In the genomic region with DNA sequence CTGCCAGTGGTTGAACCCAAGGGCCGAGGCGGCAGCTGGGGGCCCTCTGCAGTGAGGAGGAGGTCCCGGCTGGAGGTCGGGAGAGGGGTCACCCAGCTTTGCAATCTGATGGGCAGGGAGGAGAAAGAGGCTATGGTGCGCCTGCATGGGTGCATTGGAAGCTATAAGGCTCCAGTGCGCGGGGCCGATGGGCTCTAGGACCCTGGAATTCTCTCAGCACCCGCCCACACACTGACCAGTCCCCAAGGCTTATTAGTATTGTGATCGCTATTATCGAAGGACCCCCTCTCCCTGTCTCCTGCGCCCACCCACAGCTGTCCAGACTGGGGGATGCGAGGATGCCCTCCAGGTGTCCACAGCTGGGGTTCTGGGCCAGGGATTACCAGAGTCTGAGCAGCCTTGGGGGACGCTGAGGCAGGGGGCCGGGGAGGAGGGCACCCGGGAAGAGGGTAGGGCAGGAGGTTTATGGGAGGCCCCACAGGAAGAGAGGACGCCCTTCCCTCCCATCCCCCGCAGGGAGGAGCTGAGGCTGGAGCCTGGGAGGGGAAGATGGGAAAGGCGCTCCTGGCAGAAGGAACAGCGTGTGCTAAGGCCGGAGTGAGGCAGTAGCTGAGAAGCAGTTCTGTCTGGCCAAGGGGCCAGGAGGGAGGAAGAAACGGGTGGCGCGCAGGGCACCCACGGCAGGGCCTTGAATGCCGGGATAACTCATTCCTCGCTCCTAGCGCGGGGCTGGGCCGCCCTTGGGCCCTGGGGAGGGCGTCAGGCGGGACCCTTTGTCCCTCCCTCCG, we compare ENCODE assay signal across 9 cellular contexts. TPM values are rescaled to one million over a fixed set of nuclear protein-coding genes. Genes with fewer than 3 reads are reported as not detected.
DNase-seq lines count a peak whose midpoint lies in the region; ATAC-seq and TF ChIP-seq lines count a peak whose summit lies in the region.
"Had no signal": no experiment of that assay in that cellular context is flagged by ENCODE, and none has a peak within 500 bp of the region (broad histone marks: within the 10 kb centered on the region; RNA-seq: fewer than 3 reads in every experiment).

No MANE protein-coding gene starts in this region.

- H3K4me1 ChIP-seq in liver (ENCODE audit: control insufficient read depth in 4 of 4, insufficient read depth in 4 of 4, low read length in 3 of 4) (peaks cover 0 to 7% (median 4%) of the 10 kb centered on the region in 4 donors), tibial artery (peaks cover 0 to 24% (median 13%) of the 10 kb centered on the region in 4 donors), A673 (ENCODE audit: insufficient read depth, low read length, poor library complexity, severe bottlenecking) (peaks cover 8% of the 10 kb centered on the region)

- no peak for TF ChIP-seq CTCF in choroid plexus epithelial cell (conservative IDR thresholded peaks at IDR 0.05; ENCODE audit: low read depth, low read length)
- no peak for TF ChIP-seq CTCF in liver (IDR thresholded peaks at IDR 0.05; ENCODE audit: low read depth, low read length, missing input control)
- no peak for TF ChIP-seq CTCF in tibial artery (IDR thresholded peaks at IDR 0.05)
- no peak for TF ChIP-seq CTCF in A673 (conservative IDR thresholded peaks at IDR 0.05; ENCODE audit: low read depth, low read length)

- H3K4me3 ChIP-seq in choroid plexus epithelial cell (ENCODE audit: low read depth, low read length) = peak overlapping the region; percentile 54
- H3K4me3 ChIP-seq in liver (ENCODE audit: low read depth in 1 of 3, low read length in 3 of 3) = peak overlapping the region in 1 of 3 donors; percentile 39
- peak overlapping the region; percentile 47 to 56 for H3K4me3 ChIP-seq in tibial artery
- no peak overlapping the region for H3K4me3 ChIP-seq in A673 (ENCODE audit: low read depth, low read length, poor library complexity, severe bottlenecking)

- no peak overlapping the region for H3K9ac ChIP-seq in liver (ENCODE audit: low read depth in 1 of 2, low read length in 2 of 2)

- ATAC-seq in GM18861 (IDR thresholded peaks at IDR 0.05; ENCODE audit: unreplicated experiment) (no peak), HG02588 (IDR thresholded peaks at IDR 0.05; ENCODE audit: unreplicated experiment) (no peak)

- no peaks in the 10 kb centered on the region for H3K9me3 ChIP-seq in liver (ENCODE audit: control insufficient read depth in 4 of 4, low read length in 3 of 4)
- no peaks in the 10 kb centered on the region for H3K9me3 ChIP-seq in tibial artery
- no peaks in the 10 kb centered on the region for H3K9me3 ChIP-seq in A673 (ENCODE audit: low read depth, low read length, poor library complexity, severe bottlenecking)
- H3K9me3 ChIP-seq: neutrophil had no signal

- 41% methylated on average over 33 of the region's 33 CpGs for WGBS in liver

- no TSS peak for BruUV-seq in A673 (replicated peaks; lab: Mats Ljungman, UMichigan)

- intact Hi-C loops in tibial artery (cut with DNase I; ENCODE audit: low total_unique reads) = no loop called here
- intact Hi-C loops in A673 (cut with micrococcal nuclease; ENCODE audit: unreplicated experiment) = no loop called here

- H3K27ac ChIP-seq in liver (ENCODE audit: low read depth in 1 of 2, low read length in 2 of 2) (peak overlapping the region; percentile 44 to 54), tibial artery (peak overlapping the region; percentile 88 to 89), A673 (ENCODE audit: low read depth, low read length, poor library complexity, severe bottlenecking) (no peak overlapping the region)
- H3K27ac ChIP-seq: neutrophil had no signal

- CTCF ChIA-PET in A673 (lab: Charles Lee) = no interaction called here

- POLR2A ChIA-PET in A673 (lab: Charles Lee; ENCODE audit: low non-redundant PET) = no interaction called here

- H3K27me3 ChIP-seq in liver (ENCODE audit: control insufficient read depth in 4 of 4, insufficient read depth in 4 of 4, low read length in 3 of 4) (peaks cover 0 to 3% (median 0%) of the 10 kb centered on the region in 4 donors), tibial artery (no peaks in the 10 kb centered on the region), A673 (replicated peaks; ENCODE audit: insufficient read depth, low read depth, low read length, poor library complexity) (no peaks in the 10 kb centered on the region)

- H3K36me3 ChIP-seq in liver (ENCODE audit: control insufficient read depth in 4 of 4, insufficient read depth in 3 of 4, low read depth in 1 of 4, low read length in 3 of 4) (no peaks in the 10 kb centered on the region), tibial artery (no peaks in the 10 kb centered on the region), A673 (ENCODE audit: insufficient read depth, low read length, poor library complexity, severe bottlenecking) (no peaks in the 10 kb centered on the region)
- H3K36me3 ChIP-seq: neutrophil had no signal

- TF ChIP-seq RAD21 in liver (IDR thresholded peaks at IDR 0.05) = no peak

- peak; percentile 54 for DNase-seq in LHCN-M2 (ENCODE audit: low read depth)
- DNase-seq in choroid plexus epithelial cell (ENCODE audit: low read depth) = peak; percentile 92
- peak; percentile 73 to 89 for DNase-seq in tibial artery
- DNase-seq in A673 (ENCODE audit: low spot score) = no peak
- DNase-seq: NCI-H510A had no signal

TF ChIP-seq in liver, 16 proteins besides CTCF, POLR2A, EP300 and RAD21:
- TF ChIP-seq SP1 (IDR thresholded peaks at IDR 0.05) = no peak
- TF ChIP-seq, protein P1, sequence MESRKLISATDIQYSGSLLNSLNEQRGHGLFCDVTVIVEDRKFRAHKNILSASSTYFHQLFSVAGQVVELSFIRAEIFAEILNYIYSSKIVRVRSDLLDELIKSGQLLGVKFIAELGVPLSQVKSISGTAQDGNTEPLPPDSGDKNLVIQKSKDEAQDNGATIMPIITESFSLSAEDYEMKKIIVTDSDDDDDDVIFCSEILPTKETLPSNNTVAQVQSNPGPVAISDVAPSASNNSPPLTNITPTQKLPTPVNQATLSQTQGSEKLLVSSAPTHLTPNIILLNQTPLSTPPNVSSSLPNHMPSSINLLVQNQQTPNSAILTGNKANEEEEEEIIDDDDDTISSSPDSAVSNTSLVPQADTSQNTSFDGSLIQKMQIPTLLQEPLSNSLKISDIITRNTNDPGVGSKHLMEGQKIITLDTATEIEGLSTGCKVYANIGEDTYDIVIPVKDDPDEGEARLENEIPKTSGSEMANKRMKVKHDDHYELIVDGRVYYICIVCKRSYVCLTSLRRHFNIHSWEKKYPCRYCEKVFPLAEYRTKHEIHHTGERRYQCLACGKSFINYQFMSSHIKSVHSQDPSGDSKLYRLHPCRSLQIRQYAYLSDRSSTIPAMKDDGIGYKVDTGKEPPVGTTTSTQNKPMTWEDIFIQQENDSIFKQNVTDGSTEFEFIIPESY (IDR thresholded peaks at IDR 0.05) = no peak
- no peak for TF ChIP-seq TAF1 (conservative IDR thresholded peaks at IDR 0.05)
- TF ChIP-seq YY1 (IDR thresholded peaks at IDR 0.05) = no peak
- no peak for TF ChIP-seq JUND (IDR thresholded peaks at IDR 0.05)
- no peak for TF ChIP-seq RXRA (IDR thresholded peaks at IDR 0.05)
- TF ChIP-seq FOXA1 (IDR thresholded peaks at IDR 0.05) = no peak
- TF ChIP-seq GABPA (IDR thresholded peaks at IDR 0.05 in 1 of 2, conservative IDR thresholded peaks at IDR 0.05 in 1 of 2) = no peak
- no peak for TF ChIP-seq NR2F2 (IDR thresholded peaks at IDR 0.05)
- TF ChIP-seq, protein P2, sequence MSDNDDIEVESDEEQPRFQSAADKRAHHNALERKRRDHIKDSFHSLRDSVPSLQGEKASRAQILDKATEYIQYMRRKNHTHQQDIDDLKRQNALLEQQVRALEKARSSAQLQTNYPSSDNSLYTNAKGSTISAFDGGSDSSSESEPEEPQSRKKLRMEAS (IDR thresholded peaks at IDR 0.05) = no peak
- no peak for TF ChIP-seq EGR1 (IDR thresholded peaks at IDR 0.05; ENCODE audit: low read depth in 2 of 2)
- no peak for TF ChIP-seq HNF4A (conservative IDR thresholded peaks at IDR 0.05)

RNA-seq across cellular contexts. Expression of a gene that starts 24.2 kb away (rescaled TPM):
- total RNA-seq in LHCN-M2 (2014; rRNA removed) (not detected in 2 replicates), liver (under 1 TPM in 1 of 2 donors, not detected in 1; 0.23 TPM), A673 (2021) (0.28 TPM in 1 of 2 replicates, not detected in the other)
- 0.11 TPM for polyA plus RNA-seq in LHCN-M2 (2012)
- not detected for polyA plus RNA-seq in liver

RNA-seq across cellular contexts. Expression of a gene that starts 29.2 kb away (rescaled TPM):
- total RNA-seq in LHCN-M2 (2014; rRNA removed) (23.9 and 24.3 TPM in 2 replicates), liver (10 to 100 TPM; 13.1 to 17.7 TPM), A673 (2021) (82.8 and 87.1 TPM in 2 replicates)
- polyA plus RNA-seq in LHCN-M2 (2012) = 64.9 TPM
- polyA plus RNA-seq in liver = 10 to 100 TPM; 34.8 to 42.5 TPM

RNA-seq across cellular contexts. Expression of a gene that starts 45.2 kb away (rescaled TPM):
- 23.1 and 25.3 TPM in 2 replicates for total RNA-seq in LHCN-M2 (2014; rRNA removed)
- polyA plus RNA-seq in LHCN-M2 (2012) = 17.2 TPM
- total RNA-seq in liver = 1 to 10 TPM; 6.0 to 8.4 TPM
- polyA plus RNA-seq in liver = 1 to 10 TPM; 3.4 to 6.3 TPM
- total RNA-seq in A673 (2021) = 30.4 and 36.5 TPM in 2 replicates
